14 cellular contexts compared by ENCODE assay signal in genomic region chr10:120950103-120950561, GRCh38.
A peak's percentile ranks its signal among the peaks of the same experiment; 100 is the strongest.
DNase-seq lines count a peak whose midpoint lies in the region; ATAC-seq and TF ChIP-seq lines count a peak whose summit lies in the region.
"Had no signal": no experiment of that assay in that cellular context is flagged by ENCODE, and none has a peak within 500 bp of the region (broad histone marks: within the 10 kb centered on the region; RNA-seq: fewer than 3 reads in every experiment).

No MANE protein-coding gene starts in this region.

- H3K36me3 ChIP-seq in heart left ventricle: no peaks in the 10 kb centered on the region
- H3K36me3 ChIP-seq in right atrium auricular region: no peaks in the 10 kb centered on the region
- no peaks in the 10 kb centered on the region for H3K36me3 ChIP-seq in kidney epithelial cell (ENCODE audit: control insufficient read depth, insufficient read depth, low read length)
- H3K36me3 ChIP-seq in testis (ENCODE audit: low read depth, missing control alignments): no peaks in the 10 kb centered on the region
- no peaks in the 10 kb centered on the region for H3K36me3 ChIP-seq in CD8-positive, alpha-beta memory T cell (ENCODE audit: insufficient read depth, low read length)
- H3K36me3 ChIP-seq: thyroid gland had no signal

- intact Hi-C loops in heart left ventricle (cut with DNase I): loop anchor here in 1 of 10 donors (5.0 kb wide), 1 partner anchor 657 kb away; no protein-coding TSS in a partner anchor
- intact Hi-C loops in dorsolateral prefrontal cortex (cut with DNase I): loop anchor here in 1 of 2 donors (10.0 kb wide), 1 partner anchor 465 kb away; no protein-coding TSS in a partner anchor
- intact Hi-C loops in testis (cut with DNase I; ENCODE audit: low total_unique reads): no loop called here

- H3K4me1 ChIP-seq in heart left ventricle: peaks cover 0 to 15% (median 10%) of the 10 kb centered on the region in 12 donors
- H3K4me1 ChIP-seq in right atrium auricular region: peaks cover 0 to 8% of the 10 kb centered on the region in 2 donors
- peaks cover 5% of the 10 kb centered on the region for H3K4me1 ChIP-seq in testis
- H3K4me1 ChIP-seq in CD8-positive, alpha-beta memory T cell (ENCODE audit: insufficient read depth, low read length): peaks cover 5% of the 10 kb centered on the region

- peak overlapping the region in 2 of 7 donors; percentile 2 to 63 for H3K4me3 Mint-ChIP-seq in CD8-positive, alpha-beta memory T cell

- H3K4me3 ChIP-seq in heart left ventricle (peak overlapping the region in 8 of 12 donors; percentile 8 to 58 (median 50)), right atrium auricular region (peak overlapping the region in 1 of 2 donors; percentile 50), dorsolateral prefrontal cortex (peak overlapping the region in 53 of 59 donors; percentile 1 to 80 (median 60)), kidney epithelial cell (ENCODE audit: low read depth, low read length) (peak overlapping the region; percentile 16), testis (peak overlapping the region; percentile 10 to 43)
- H3K4me3 ChIP-seq in CD8-positive, alpha-beta memory T cell (ENCODE audit: low read length): no peak overlapping the region
- H3K4me3 ChIP-seq: body of pancreas had no signal

- TF ChIP-seq CTCF in heart left ventricle (IDR thresholded peaks at IDR 0.05): no peak
- TF ChIP-seq CTCF in right atrium auricular region (IDR thresholded peaks at IDR 0.05): no peak
- TF ChIP-seq CTCF in dorsolateral prefrontal cortex (IDR thresholded peaks at IDR 0.05 in 54 of 56, conservative IDR thresholded peaks at IDR 0.05 in 2 of 56; ENCODE audit: low read depth in 1 of 56, partially characterized antibody in 56 of 56): peak in 1 of 56 donors; percentile 7
- no peak for TF ChIP-seq CTCF in kidney epithelial cell (IDR thresholded peaks at IDR 0.05; ENCODE audit: insufficient read depth, low read length, poor library complexity, severe bottlenecking)
- TF ChIP-seq CTCF in testis (IDR thresholded peaks at IDR 0.05): no peak

- H3K27me3 Mint-ChIP-seq in CD8-positive, alpha-beta memory T cell: peaks cover 17 to 56% of the 10 kb centered on the region in 2 donors

- no peak overlapping the region for H3K27ac Mint-ChIP-seq in CD8-positive, alpha-beta memory T cell
- H3K27ac Mint-ChIP-seq: naive thymus-derived CD8-positive, alpha-beta T cell had no signal

- peaks cover 0 to 3% (median 0%) of the 10 kb centered on the region in 3 donors for H3K36me3 Mint-ChIP-seq in CD8-positive, alpha-beta memory T cell

- H3K9me3 ChIP-seq in heart left ventricle (peaks cover 0 to 15% (median 6%) of the 10 kb centered on the region in 12 donors), right atrium auricular region (peaks cover 0 to 15% of the 10 kb centered on the region in 2 donors), testis (no peaks in the 10 kb centered on the region)
- H3K9me3 ChIP-seq in CD8-positive, alpha-beta memory T cell (ENCODE audit: low read length): no peaks in the 10 kb centered on the region
- H3K9me3 ChIP-seq: body of pancreas, thyroid gland had no signal

- 6 to 12% (median 9%) methylated on average over 16 to 23 of the region's 23 CpGs for WGBS in heart left ventricle, 4 donors
- WGBS in testis, 2 donors: 13 to 16% methylated on average over 18 to 23 of the region's 23 CpGs

- DNase-seq in heart left ventricle (peak in 1 of 5 donors; percentile 38), right atrium auricular region (ENCODE audit: low spot score) (no peak), dorsolateral prefrontal cortex (no peak), kidney epithelial cell (ENCODE audit: low read depth) (no peak), testis (no peak), Kasumi-1 (lab: John Stamatoyannopoulos, UW) (no peak), NCI-H2196 (lab: John Stamatoyannopoulos, UW; ENCODE audit: unreplicated experiment) (no peak)
- no peak for DNase-seq in CD8-positive, alpha-beta memory T cell
- DNase-seq: ACHN, body of pancreas, NCI-H1048, T1000, thyroid gland had no signal

- H3K9me3 Mint-ChIP-seq in CD8-positive, alpha-beta memory T cell: peaks cover 0 to 14% (median 4%) of the 10 kb centered on the region in 5 donors

- H3K27me3 ChIP-seq in heart left ventricle (peaks cover 0 to 51% (median 23%) of the 10 kb centered on the region in 9 donors), right atrium auricular region (peaks cover 0 to 3% of the 10 kb centered on the region in 2 donors), dorsolateral prefrontal cortex (peaks cover 0 to 4% (median 0%) of the 10 kb centered on the region in 45 donors), kidney epithelial cell (ENCODE audit: control insufficient read depth, insufficient read depth, low read length) (peaks cover 8% of the 10 kb centered on the region), testis (no peaks in the 10 kb centered on the region)
- peaks cover 13% of the 10 kb centered on the region for H3K27me3 ChIP-seq in CD8-positive, alpha-beta memory T cell (ENCODE audit: insufficient read depth, low read length, poor library complexity, severe bottlenecking)
- H3K27me3 ChIP-seq: body of pancreas had no signal

- H3K4me1 Mint-ChIP-seq in CD8-positive, alpha-beta memory T cell: peaks cover 0 to 10% (median 4%) of the 10 kb centered on the region in 3 donors

- TF ChIP-seq POLR2A in heart left ventricle (IDR thresholded peaks at IDR 0.05) (no peak), testis (IDR thresholded peaks at IDR 0.05) (no peak)

- POLR2A ChIA-PET in CD8-positive, alpha-beta memory T cell (lab: Charles Lee): no interaction called here

- H3K27ac ChIP-seq in heart left ventricle (no peak overlapping the region), right atrium auricular region (no peak overlapping the region), dorsolateral prefrontal cortex (peak overlapping the region in 7 of 59 donors; percentile 5 to 84 (median 59)), testis (no peak overlapping the region)
- H3K27ac ChIP-seq in CD8-positive, alpha-beta memory T cell (ENCODE audit: low read depth, low read length): no peak overlapping the region
- H3K27ac ChIP-seq: body of pancreas, thyroid gland had no signal

- ATAC-seq in heart left ventricle: peak in 2 of 4 donors; percentile 27 to 47
- ATAC-seq: body of pancreas had no signal

- CTCF ChIA-PET in CD8-positive, alpha-beta memory T cell (lab: Charles Lee): no interaction called here
